In the genomic region with DNA sequence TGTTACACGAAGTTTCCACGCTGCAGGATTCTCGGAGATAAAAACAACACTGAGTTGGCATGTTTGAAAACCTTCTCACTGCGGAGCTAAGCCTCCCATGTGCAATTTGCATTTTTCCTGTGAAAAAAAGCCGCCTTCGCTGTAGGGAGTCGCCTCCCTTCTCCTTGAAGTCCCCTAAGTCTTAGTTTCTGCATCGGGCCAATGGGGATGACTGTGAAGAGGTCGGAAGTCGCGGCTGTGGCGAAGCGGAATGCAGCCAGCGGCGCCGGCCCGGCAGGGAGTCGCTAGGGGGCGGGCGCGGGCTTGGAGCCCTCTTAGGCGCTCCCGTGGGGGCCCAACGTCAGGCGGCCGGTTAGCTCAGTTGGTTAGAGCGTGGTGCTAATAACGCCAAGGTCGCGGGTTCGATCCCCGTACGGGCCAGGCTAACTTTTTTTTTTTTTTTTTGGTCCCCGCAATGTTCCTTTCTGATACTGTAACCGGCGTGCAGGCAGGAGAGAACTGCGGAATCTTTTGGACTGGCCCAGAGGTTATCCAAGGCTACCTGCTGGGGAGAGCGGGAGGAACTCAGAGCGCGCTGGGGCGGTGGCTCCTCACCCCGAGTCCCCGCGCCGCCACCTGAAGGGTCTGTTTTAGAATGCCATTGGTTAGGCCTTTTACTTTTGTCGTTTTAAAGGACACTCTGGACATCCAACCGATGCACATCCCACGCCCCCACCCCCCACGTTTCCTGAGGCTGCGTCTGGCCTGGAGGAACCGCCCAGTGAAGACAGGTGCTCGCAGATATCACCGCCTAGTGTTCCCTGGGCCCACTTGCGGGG, we compare ENCODE assay signal across 1 cellular context.
TF ChIP-seq lines count a peak whose summit lies in the region.

No MANE protein-coding gene starts in this region.

TF ChIP-seq in GM23338, 12 proteins besides CTCF, POLR2A, EP300 and RAD21:
- TF ChIP-seq ZNF114 (CRISPR knock-in tag; IDR thresholded peaks at IDR 0.05) (0 out of 2 replicates have a peak, but pooled peaks have one; percentile 41), ZNF331 (CRISPR knock-in tag; IDR thresholded peaks at IDR 0.05; ENCODE audit: low read depth) (no peak), NANOG (IDR thresholded peaks at IDR 0.05; ENCODE audit: borderline replicate concordance) (no peak), CREB1 (CRISPR knock-in tag; IDR thresholded peaks at IDR 0.05; ENCODE audit: low read depth) (peak; percentile 81), JUNB (IDR thresholded peaks at IDR 0.05; ENCODE audit: unreplicated experiment) (no peak), EZH2 (IDR thresholded peaks at IDR 0.05; ENCODE audit: low read depth, unreplicated experiment) (no peak), EZH2phosphoT487 (IDR thresholded peaks at IDR 0.05; ENCODE audit: unreplicated experiment) (no peak), POLR2AphosphoS5 (IDR thresholded peaks at IDR 0.05; ENCODE audit: low read depth) (peak; percentile 45; the same call in 1 of the 2 replicates), STAT1 (IDR thresholded peaks at IDR 0.05; ENCODE audit: unreplicated experiment) (no peak)
- TF ChIP-seq, protein P1, sequence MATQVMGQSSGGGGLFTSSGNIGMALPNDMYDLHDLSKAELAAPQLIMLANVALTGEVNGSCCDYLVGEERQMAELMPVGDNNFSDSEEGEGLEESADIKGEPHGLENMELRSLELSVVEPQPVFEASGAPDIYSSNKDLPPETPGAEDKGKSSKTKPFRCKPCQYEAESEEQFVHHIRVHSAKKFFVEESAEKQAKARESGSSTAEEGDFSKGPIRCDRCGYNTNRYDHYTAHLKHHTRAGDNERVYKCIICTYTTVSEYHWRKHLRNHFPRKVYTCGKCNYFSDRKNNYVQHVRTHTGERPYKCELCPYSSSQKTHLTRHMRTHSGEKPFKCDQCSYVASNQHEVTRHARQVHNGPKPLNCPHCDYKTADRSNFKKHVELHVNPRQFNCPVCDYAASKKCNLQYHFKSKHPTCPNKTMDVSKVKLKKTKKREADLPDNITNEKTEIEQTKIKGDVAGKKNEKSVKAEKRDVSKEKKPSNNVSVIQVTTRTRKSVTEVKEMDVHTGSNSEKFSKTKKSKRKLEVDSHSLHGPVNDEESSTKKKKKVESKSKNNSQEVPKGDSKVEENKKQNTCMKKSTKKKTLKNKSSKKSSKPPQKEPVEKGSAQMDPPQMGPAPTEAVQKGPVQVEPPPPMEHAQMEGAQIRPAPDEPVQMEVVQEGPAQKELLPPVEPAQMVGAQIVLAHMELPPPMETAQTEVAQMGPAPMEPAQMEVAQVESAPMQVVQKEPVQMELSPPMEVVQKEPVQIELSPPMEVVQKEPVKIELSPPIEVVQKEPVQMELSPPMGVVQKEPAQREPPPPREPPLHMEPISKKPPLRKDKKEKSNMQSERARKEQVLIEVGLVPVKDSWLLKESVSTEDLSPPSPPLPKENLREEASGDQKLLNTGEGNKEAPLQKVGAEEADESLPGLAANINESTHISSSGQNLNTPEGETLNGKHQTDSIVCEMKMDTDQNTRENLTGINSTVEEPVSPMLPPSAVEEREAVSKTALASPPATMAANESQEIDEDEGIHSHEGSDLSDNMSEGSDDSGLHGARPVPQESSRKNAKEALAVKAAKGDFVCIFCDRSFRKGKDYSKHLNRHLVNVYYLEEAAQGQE (IDR thresholded peaks at IDR 0.05; ENCODE audit: unreplicated experiment), result no peak
- TF ChIP-seq, protein P2, sequence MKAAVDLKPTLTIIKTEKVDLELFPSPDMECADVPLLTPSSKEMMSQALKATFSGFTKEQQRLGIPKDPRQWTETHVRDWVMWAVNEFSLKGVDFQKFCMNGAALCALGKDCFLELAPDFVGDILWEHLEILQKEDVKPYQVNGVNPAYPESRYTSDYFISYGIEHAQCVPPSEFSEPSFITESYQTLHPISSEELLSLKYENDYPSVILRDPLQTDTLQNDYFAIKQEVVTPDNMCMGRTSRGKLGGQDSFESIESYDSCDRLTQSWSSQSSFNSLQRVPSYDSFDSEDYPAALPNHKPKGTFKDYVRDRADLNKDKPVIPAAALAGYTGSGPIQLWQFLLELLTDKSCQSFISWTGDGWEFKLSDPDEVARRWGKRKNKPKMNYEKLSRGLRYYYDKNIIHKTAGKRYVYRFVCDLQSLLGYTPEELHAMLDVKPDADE (IDR thresholded peaks at IDR 0.05), result no peak; the same call in 1 of the 2 replicates
- TF ChIP-seq, protein P3, sequence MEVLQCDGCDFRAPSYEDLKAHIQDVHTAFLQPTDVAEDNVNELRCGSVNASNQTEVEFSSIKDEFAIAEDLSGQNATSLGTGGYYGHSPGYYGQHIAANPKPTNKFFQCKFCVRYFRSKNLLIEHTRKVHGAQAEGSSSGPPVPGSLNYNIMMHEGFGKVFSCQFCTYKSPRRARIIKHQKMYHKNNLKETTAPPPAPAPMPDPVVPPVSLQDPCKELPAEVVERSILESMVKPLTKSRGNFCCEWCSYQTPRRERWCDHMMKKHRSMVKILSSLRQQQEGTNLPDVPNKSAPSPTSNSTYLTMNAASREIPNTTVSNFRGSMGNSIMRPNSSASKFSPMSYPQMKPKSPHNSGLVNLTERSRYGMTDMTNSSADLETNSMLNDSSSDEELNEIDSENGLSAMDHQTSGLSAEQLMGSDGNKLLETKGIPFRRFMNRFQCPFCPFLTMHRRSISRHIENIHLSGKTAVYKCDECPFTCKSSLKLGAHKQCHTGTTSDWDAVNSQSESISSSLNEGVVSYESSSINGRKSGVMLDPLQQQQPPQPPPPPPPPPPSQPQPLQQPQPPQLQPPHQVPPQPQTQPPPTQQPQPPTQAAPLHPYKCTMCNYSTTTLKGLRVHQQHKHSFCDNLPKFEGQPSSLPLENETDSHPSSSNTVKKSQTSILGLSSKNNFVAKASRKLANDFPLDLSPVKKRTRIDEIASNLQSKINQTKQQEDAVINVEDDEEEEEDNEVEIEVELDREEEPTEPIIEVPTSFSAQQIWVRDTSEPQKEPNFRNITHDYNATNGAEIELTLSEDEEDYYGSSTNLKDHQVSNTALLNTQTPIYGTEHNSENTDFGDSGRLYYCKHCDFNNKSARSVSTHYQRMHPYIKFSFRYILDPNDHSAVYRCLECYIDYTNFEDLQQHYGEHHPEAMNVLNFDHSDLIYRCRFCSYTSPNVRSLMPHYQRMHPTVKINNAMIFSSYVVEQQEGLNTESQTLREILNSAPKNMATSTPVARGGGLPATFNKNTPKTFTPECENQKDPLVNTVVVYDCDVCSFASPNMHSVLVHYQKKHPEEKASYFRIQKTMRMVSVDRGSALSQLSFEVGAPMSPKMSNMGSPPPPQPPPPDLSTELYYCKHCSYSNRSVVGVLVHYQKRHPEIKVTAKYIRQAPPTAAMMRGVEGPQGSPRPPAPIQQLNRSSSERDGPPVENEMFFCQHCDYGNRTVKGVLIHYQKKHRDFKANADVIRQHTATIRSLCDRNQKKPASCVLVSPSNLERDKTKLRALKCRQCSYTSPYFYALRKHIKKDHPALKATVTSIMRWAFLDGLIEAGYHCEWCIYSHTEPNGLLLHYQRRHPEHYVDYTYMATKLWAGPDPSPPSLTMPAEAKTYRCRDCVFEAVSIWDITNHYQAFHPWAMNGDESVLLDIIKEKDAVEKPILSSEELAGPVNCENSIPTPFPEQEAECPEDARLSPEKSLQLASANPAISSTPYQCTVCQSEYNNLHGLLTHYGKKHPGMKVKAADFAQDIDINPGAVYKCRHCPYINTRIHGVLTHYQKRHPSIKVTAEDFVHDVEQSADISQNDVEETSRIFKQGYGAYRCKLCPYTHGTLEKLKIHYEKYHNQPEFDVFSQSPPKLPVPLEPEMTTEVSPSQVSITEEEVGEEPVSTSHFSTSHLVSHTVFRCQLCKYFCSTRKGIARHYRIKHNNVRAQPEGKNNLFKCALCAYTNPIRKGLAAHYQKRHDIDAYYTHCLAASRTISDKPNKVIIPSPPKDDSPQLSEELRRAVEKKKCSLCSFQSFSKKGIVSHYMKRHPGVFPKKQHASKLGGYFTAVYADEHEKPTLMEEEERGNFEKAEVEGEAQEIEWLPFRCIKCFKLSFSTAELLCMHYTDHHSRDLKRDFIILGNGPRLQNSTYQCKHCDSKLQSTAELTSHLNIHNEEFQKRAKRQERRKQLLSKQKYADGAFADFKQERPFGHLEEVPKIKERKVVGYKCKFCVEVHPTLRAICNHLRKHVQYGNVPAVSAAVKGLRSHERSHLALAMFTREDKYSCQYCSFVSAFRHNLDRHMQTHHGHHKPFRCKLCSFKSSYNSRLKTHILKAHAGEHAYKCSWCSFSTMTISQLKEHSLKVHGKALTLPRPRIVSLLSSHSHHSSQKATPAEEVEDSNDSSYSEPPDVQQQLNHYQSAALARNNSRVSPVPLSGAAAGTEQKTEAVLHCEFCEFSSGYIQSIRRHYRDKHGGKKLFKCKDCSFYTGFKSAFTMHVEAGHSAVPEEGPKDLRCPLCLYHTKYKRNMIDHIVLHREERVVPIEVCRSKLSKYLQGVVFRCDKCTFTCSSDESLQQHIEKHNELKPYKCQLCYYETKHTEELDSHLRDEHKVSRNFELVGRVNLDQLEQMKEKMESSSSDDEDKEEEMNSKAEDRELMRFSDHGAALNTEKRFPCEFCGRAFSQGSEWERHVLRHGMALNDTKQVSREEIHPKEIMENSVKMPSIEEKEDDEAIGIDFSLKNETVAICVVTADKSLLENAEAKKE (CRISPR knock-in tag; IDR thresholded peaks at IDR 0.05), result no peak
TF ChIP-seq in GM23338: peak in this region for 3.
